Comparison of ENCODE assay signal across 1 cellular context in the genomic region with DNA sequence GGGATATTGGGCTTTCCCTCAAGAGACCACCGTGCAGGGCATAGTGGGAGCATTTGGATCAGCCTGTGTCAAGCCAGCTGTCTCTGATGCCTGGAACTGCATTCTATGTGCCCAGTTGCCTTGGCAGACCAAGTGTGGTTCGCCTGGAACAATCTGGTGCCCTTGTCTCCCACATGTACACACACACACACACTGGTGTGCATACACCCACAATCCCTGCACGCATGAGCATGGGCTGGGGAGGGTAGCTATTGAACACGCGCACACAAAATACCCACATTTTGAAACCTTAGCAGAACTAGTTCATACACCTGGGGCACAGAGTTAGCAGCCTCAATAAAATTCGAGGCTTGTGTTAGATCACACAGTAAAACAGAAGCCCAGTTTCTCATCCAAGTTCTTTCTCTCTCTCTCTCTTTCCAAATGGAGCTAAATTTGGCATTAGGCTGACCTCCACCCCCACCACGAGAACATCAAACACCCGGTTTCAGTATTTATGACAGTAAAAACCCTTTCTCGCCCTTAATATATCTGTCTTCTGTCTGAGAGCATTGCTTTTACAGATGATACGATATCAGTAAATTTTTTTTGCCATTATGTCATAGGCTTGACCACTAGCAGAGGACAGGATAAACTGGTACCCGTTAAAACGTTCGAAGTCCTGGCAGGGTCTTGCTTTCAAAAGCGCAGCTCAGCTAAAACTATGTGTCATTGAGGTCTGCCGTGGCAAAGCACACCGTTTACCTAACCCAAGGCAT.
TF ChIP-seq lines count a peak whose summit lies in the region.

No MANE protein-coding gene starts in this region.

TF ChIP-seq in GM23338, 12 proteins besides CTCF, POLR2A, EP300 and RAD21 (continued from another document):
- TF ChIP-seq, protein P1, sequence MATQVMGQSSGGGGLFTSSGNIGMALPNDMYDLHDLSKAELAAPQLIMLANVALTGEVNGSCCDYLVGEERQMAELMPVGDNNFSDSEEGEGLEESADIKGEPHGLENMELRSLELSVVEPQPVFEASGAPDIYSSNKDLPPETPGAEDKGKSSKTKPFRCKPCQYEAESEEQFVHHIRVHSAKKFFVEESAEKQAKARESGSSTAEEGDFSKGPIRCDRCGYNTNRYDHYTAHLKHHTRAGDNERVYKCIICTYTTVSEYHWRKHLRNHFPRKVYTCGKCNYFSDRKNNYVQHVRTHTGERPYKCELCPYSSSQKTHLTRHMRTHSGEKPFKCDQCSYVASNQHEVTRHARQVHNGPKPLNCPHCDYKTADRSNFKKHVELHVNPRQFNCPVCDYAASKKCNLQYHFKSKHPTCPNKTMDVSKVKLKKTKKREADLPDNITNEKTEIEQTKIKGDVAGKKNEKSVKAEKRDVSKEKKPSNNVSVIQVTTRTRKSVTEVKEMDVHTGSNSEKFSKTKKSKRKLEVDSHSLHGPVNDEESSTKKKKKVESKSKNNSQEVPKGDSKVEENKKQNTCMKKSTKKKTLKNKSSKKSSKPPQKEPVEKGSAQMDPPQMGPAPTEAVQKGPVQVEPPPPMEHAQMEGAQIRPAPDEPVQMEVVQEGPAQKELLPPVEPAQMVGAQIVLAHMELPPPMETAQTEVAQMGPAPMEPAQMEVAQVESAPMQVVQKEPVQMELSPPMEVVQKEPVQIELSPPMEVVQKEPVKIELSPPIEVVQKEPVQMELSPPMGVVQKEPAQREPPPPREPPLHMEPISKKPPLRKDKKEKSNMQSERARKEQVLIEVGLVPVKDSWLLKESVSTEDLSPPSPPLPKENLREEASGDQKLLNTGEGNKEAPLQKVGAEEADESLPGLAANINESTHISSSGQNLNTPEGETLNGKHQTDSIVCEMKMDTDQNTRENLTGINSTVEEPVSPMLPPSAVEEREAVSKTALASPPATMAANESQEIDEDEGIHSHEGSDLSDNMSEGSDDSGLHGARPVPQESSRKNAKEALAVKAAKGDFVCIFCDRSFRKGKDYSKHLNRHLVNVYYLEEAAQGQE (IDR thresholded peaks at IDR 0.05; ENCODE audit: unreplicated experiment) = no peak
- no peak for TF ChIP-seq POLR2AphosphoS5 (IDR thresholded peaks at IDR 0.05; ENCODE audit: low read depth)
- TF ChIP-seq EZH2 (IDR thresholded peaks at IDR 0.05; ENCODE audit: low read depth, unreplicated experiment) = no peak
- TF ChIP-seq, protein P2, sequence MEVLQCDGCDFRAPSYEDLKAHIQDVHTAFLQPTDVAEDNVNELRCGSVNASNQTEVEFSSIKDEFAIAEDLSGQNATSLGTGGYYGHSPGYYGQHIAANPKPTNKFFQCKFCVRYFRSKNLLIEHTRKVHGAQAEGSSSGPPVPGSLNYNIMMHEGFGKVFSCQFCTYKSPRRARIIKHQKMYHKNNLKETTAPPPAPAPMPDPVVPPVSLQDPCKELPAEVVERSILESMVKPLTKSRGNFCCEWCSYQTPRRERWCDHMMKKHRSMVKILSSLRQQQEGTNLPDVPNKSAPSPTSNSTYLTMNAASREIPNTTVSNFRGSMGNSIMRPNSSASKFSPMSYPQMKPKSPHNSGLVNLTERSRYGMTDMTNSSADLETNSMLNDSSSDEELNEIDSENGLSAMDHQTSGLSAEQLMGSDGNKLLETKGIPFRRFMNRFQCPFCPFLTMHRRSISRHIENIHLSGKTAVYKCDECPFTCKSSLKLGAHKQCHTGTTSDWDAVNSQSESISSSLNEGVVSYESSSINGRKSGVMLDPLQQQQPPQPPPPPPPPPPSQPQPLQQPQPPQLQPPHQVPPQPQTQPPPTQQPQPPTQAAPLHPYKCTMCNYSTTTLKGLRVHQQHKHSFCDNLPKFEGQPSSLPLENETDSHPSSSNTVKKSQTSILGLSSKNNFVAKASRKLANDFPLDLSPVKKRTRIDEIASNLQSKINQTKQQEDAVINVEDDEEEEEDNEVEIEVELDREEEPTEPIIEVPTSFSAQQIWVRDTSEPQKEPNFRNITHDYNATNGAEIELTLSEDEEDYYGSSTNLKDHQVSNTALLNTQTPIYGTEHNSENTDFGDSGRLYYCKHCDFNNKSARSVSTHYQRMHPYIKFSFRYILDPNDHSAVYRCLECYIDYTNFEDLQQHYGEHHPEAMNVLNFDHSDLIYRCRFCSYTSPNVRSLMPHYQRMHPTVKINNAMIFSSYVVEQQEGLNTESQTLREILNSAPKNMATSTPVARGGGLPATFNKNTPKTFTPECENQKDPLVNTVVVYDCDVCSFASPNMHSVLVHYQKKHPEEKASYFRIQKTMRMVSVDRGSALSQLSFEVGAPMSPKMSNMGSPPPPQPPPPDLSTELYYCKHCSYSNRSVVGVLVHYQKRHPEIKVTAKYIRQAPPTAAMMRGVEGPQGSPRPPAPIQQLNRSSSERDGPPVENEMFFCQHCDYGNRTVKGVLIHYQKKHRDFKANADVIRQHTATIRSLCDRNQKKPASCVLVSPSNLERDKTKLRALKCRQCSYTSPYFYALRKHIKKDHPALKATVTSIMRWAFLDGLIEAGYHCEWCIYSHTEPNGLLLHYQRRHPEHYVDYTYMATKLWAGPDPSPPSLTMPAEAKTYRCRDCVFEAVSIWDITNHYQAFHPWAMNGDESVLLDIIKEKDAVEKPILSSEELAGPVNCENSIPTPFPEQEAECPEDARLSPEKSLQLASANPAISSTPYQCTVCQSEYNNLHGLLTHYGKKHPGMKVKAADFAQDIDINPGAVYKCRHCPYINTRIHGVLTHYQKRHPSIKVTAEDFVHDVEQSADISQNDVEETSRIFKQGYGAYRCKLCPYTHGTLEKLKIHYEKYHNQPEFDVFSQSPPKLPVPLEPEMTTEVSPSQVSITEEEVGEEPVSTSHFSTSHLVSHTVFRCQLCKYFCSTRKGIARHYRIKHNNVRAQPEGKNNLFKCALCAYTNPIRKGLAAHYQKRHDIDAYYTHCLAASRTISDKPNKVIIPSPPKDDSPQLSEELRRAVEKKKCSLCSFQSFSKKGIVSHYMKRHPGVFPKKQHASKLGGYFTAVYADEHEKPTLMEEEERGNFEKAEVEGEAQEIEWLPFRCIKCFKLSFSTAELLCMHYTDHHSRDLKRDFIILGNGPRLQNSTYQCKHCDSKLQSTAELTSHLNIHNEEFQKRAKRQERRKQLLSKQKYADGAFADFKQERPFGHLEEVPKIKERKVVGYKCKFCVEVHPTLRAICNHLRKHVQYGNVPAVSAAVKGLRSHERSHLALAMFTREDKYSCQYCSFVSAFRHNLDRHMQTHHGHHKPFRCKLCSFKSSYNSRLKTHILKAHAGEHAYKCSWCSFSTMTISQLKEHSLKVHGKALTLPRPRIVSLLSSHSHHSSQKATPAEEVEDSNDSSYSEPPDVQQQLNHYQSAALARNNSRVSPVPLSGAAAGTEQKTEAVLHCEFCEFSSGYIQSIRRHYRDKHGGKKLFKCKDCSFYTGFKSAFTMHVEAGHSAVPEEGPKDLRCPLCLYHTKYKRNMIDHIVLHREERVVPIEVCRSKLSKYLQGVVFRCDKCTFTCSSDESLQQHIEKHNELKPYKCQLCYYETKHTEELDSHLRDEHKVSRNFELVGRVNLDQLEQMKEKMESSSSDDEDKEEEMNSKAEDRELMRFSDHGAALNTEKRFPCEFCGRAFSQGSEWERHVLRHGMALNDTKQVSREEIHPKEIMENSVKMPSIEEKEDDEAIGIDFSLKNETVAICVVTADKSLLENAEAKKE (CRISPR knock-in tag; IDR thresholded peaks at IDR 0.05) = no peak
- no peak for TF ChIP-seq STAT1 (IDR thresholded peaks at IDR 0.05; ENCODE audit: unreplicated experiment)
- no peak for TF ChIP-seq CREB1 (CRISPR knock-in tag; IDR thresholded peaks at IDR 0.05; ENCODE audit: low read depth)
- TF ChIP-seq JUNB (IDR thresholded peaks at IDR 0.05; ENCODE audit: unreplicated experiment) = no peak
